In genomic region chr12:68040450-68041075, GRCh38 we compare ENCODE assay signal across 8 cellular contexts. TPM values are rescaled to one million over a fixed set of nuclear protein-coding genes. Genes with fewer than 3 reads are reported as not detected.
DNase-seq lines count a peak whose midpoint lies in the region; ATAC-seq, FAIRE-seq and TF ChIP-seq lines count a peak whose summit lies in the region.

No MANE protein-coding gene starts in this region.

- H3K4me3 ChIP-seq in prostate gland (no peak overlapping the region), aorta (ENCODE audit: low read length in 2 of 2) (no peak overlapping the region)

- DNase-seq in D721Med (ENCODE audit: insufficient read length, low spot score), result peak; percentile 47
- DNase-seq in GOT3 (lab: John Stamatoyannopoulos, UW), result peak; percentile 69
- peak; percentile 43 for DNase-seq in NCI-H1048 (lab: John Stamatoyannopoulos, UW)
- DNase-seq in SKM-1 (lab: John Stamatoyannopoulos, UW; ENCODE audit: unreplicated experiment), result peak; percentile 25
- DNase-seq in glutamatergic neuron, result peak; percentile 71
- DNase-seq in prostate gland (ENCODE audit: low spot score), result peak; percentile 42
- peak; percentile 61 to 69 for DNase-seq in aorta

- H3K9me3 ChIP-seq in prostate gland, result no peaks in the 10 kb centered on the region
- H3K9me3 ChIP-seq in aorta (ENCODE audit: control insufficient read depth, low read length), result no peaks in the 10 kb centered on the region

- H3K4me1 ChIP-seq in prostate gland (replicated peaks) (no peaks in the 10 kb centered on the region), aorta (ENCODE audit: control insufficient read depth in 1 of 2, insufficient read depth in 2 of 2, low read length in 2 of 2) (no peaks in the 10 kb centered on the region)

- H3K27ac Mint-ChIP-seq in activated naive CD4-positive, alpha-beta T cell treated with anti-CD3 and anti-CD28 coated beads, Interleukin-2, amount 50 U/mL, for 24 hours, result peak overlapping the region; percentile 7
- H3K27ac Mint-ChIP-seq in glutamatergic neuron (ENCODE audit: unreplicated experiment), result no peak overlapping the region

- no peaks in the 10 kb centered on the region for H3K9me3 Mint-ChIP-seq in activated naive CD4-positive, alpha-beta T cell treated with anti-CD3 and anti-CD28 coated beads, Interleukin-2, amount 50 U/mL, for 24 hours
- peaks cover 1% of the 10 kb centered on the region for H3K9me3 Mint-ChIP-seq in glutamatergic neuron (ENCODE audit: unreplicated experiment)

- peaks cover 28% of the 10 kb centered on the region for H3K4me1 Mint-ChIP-seq in activated naive CD4-positive, alpha-beta T cell treated with anti-CD3 and anti-CD28 coated beads, Interleukin-2, amount 50 U/mL, for 24 hours
- H3K4me1 Mint-ChIP-seq in glutamatergic neuron (ENCODE audit: low read depth, unreplicated experiment), result peaks cover 2% of the 10 kb centered on the region

- H3K27me3 Mint-ChIP-seq in activated naive CD4-positive, alpha-beta T cell treated with anti-CD3 and anti-CD28 coated beads, Interleukin-2, amount 50 U/mL, for 24 hours, result no peaks in the 10 kb centered on the region
- no peaks in the 10 kb centered on the region for H3K27me3 Mint-ChIP-seq in glutamatergic neuron (ENCODE audit: unreplicated experiment)

- H3K36me3 ChIP-seq in prostate gland, result no peaks in the 10 kb centered on the region
- H3K36me3 ChIP-seq in aorta (ENCODE audit: control insufficient read depth in 1 of 2, insufficient read depth in 2 of 2, low read length in 1 of 2), result no peaks in the 10 kb centered on the region

- no peak for TF ChIP-seq POLR2A in prostate gland (IDR thresholded peaks at IDR 0.05)

- H3K27ac ChIP-seq in prostate gland (no peak overlapping the region), aorta (ENCODE audit: low read depth in 1 of 2, low read length in 2 of 2) (no peak overlapping the region)

- WGBS in prostate gland, result 37% methylated on average over 6 of the region's 6 CpGs
- 19 to 24% methylated on average over 6 of the region's 6 CpGs for WGBS in aorta, 2 donors

- H3K4me3 Mint-ChIP-seq in activated naive CD4-positive, alpha-beta T cell treated with anti-CD3 and anti-CD28 coated beads, Interleukin-2, amount 50 U/mL, for 24 hours, result no peak overlapping the region
- no peak overlapping the region for H3K4me3 Mint-ChIP-seq in glutamatergic neuron (ENCODE audit: unreplicated experiment)

- intact Hi-C loops in prostate gland (cut with DNase I), result loop anchor here (5.0 kb wide), 1 partner anchor 282 kb away; no protein-coding TSS in a partner anchor
- intact Hi-C loops in aorta (cut with DNase I), result loop anchor here in 1 of 2 donors (2.0 kb wide), 1 partner anchor 276 kb away; no protein-coding TSS in a partner anchor

- peak; percentile 71 for ATAC-seq in aorta (ENCODE audit: low FRiP score)

- H3K36me3 Mint-ChIP-seq in activated naive CD4-positive, alpha-beta T cell treated with anti-CD3 and anti-CD28 coated beads, Interleukin-2, amount 50 U/mL, for 24 hours, result no peaks in the 10 kb centered on the region
- no peaks in the 10 kb centered on the region for H3K36me3 Mint-ChIP-seq in glutamatergic neuron (ENCODE audit: unreplicated experiment)

- TF ChIP-seq CTCF in D721Med (IDR thresholded peaks at IDR 0.05; ENCODE audit: insufficient read depth, missing control alignments) (peak; percentile 92), glutamatergic neuron (IDR thresholded peaks at IDR 0.05; ENCODE audit: partially characterized antibody, unreplicated experiment) (peak; percentile 84), prostate gland (IDR thresholded peaks at IDR 0.05) (peak in 3 of 4 experiments; percentile 55 to 67 (median 62))

- FAIRE-seq in D721Med (lab: Jason Lieb, UNC), result peak; percentile 80

- no peaks in the 10 kb centered on the region for H3K27me3 ChIP-seq in prostate gland (replicated peaks; ENCODE audit: insufficient read depth)
- no peaks in the 10 kb centered on the region for H3K27me3 ChIP-seq in aorta (ENCODE audit: control insufficient read depth in 1 of 2, insufficient read depth in 2 of 2, low read length in 1 of 2)

RNA-seq across cellular contexts. Expression of gene IFNG-AS1, which starts 51.3 kb away (rescaled TPM):
- total RNA-seq in glutamatergic neuron (ENCODE audit: unreplicated experiment) (not detected), prostate gland (not detected), aorta (under 1 TPM; 0.42 to 0.54 TPM)
- not detected for polyA plus RNA-seq in aorta
